Comparison of ENCODE assay signal across 11 cellular contexts in genomic region chrX:10176121-10177003, GRCh38. TPM values are rescaled to one million over a fixed set of nuclear protein-coding genes. Genes with fewer than 3 reads are reported as not detected.
DNase-seq lines count a peak whose midpoint lies in the region; FAIRE-seq and TF ChIP-seq lines count a peak whose summit lies in the region.
"Had no signal": no experiment of that assay in that cellular context is flagged by ENCODE, and none has a peak within 500 bp of the region (broad histone marks: within the 10 kb centered on the region; RNA-seq: fewer than 3 reads in every experiment).

No MANE protein-coding gene starts in this region.

- TF ChIP-seq CTCF in D721Med (IDR thresholded peaks at IDR 0.05; ENCODE audit: insufficient read depth, missing control alignments) (no peak), brain (conservative IDR thresholded peaks at IDR 0.05) (no peak), nephron progenitor cell (IDR thresholded peaks at IDR 0.05) (no peak), progenitor cell of endocrine pancreas (IDR thresholded peaks at IDR 0.05; ENCODE audit: unreplicated experiment) (no peak)

- no peaks in the 10 kb centered on the region for H3K27me3 Mint-ChIP-seq in brain
- H3K27me3 Mint-ChIP-seq in nephron progenitor cell (ENCODE audit: low read depth, poor library complexity) = no peaks in the 10 kb centered on the region
- H3K27me3 Mint-ChIP-seq in progenitor cell of endocrine pancreas = no peaks in the 10 kb centered on the region

- H3K36me3 Mint-ChIP-seq in brain (peaks cover 18% of the 10 kb centered on the region), nephron progenitor cell (ENCODE audit: low read depth) (peaks cover 10% of the 10 kb centered on the region), progenitor cell of endocrine pancreas (ENCODE audit: insufficient read depth) (peaks cover 9% of the 10 kb centered on the region)
- H3K36me3 Mint-ChIP-seq: CD8-positive, alpha-beta T cell; T-cell had no signal

- H3K27ac Mint-ChIP-seq in brain = peak overlapping the region in 3 of 5 experiments; percentile 79 to 91 (median 89)
- H3K27ac Mint-ChIP-seq in nephron progenitor cell = peak overlapping the region; percentile 83
- no peak overlapping the region for H3K27ac Mint-ChIP-seq in progenitor cell of endocrine pancreas
- H3K27ac Mint-ChIP-seq: CD8-positive, alpha-beta T cell; T-cell had no signal

- H3K4me1 Mint-ChIP-seq in brain (peaks cover 70% of the 10 kb centered on the region), nephron progenitor cell (peaks cover 48% of the 10 kb centered on the region), progenitor cell of endocrine pancreas (ENCODE audit: low read depth) (peaks cover 2% of the 10 kb centered on the region)
- H3K4me1 Mint-ChIP-seq: T-cell had no signal

- DNase-seq in D721Med (ENCODE audit: insufficient read length, low spot score) (peak; percentile 38), KBM-7 (peak; percentile 94), nephron progenitor cell (no peak), progenitor cell of endocrine pancreas (ENCODE audit: low spot score, unreplicated experiment) (no peak), GOT3 (lab: John Stamatoyannopoulos, UW) (no peak), NCI-H526 treated with DMSO at 0.1 percent for 48 hours (lab: John Stamatoyannopoulos, UW) (no peak), DMS114 treated with DMSO at 0.1 percent for 48 hours (lab: John Stamatoyannopoulos, UW; ENCODE audit: unreplicated experiment) (no peak)
- DNase-seq: CD8-positive, alpha-beta T cell; T-cell had no signal

- H3K9me3 Mint-ChIP-seq in brain = peaks cover 0 to 3% (median 0%) of the 10 kb centered on the region in 5 experiments
- H3K9me3 Mint-ChIP-seq in nephron progenitor cell = peaks cover 53% of the 10 kb centered on the region
- peaks cover 17% of the 10 kb centered on the region for H3K9me3 Mint-ChIP-seq in progenitor cell of endocrine pancreas (ENCODE audit: low read depth)
- H3K9me3 Mint-ChIP-seq: CD8-positive, alpha-beta T cell; T-cell had no signal

- H3K4me3 Mint-ChIP-seq in brain = peak overlapping the region in 1 of 5 experiments; percentile 2
- H3K4me3 Mint-ChIP-seq in nephron progenitor cell = no peak overlapping the region
- H3K4me3 Mint-ChIP-seq in progenitor cell of endocrine pancreas (ENCODE audit: low read depth) = no peak overlapping the region
- H3K4me3 Mint-ChIP-seq: CD8-positive, alpha-beta T cell; T-cell had no signal

- peak; percentile 97 for FAIRE-seq in D721Med (lab: Jason Lieb, UNC)
- FAIRE-seq: colon had no signal

- in situ Hi-C loops in KBM-7 (cut with MboI; ENCODE audit: low pct_unique_long_range_greater_than_20kb, low sequenced_read_pairs) = loop anchor here (25.0 kb wide), 2 partner anchors 436 to 961 kb away; partner anchors contain the start of gene MID1

RNA-seq across cellular contexts. Expression of gene CLCN4, which starts 19.6 kb away (rescaled TPM):
- polyA plus RNA-seq in brain (ENCODE audit: insufficient read depth, low read depth, low replicate concordance) = 22.2 TPM
- total RNA-seq in progenitor cell of endocrine pancreas = 14.1 and 15.2 TPM in 2 replicates

Comparison
In these comparisons a context has a peak if more than half of its experiments do, and no peak if none do; other contexts are left out.
1. DNase-seq: peak in D721Med (single experiment) and KBM-7 (single experiment); none in nephron progenitor cell (single experiment), progenitor cell of endocrine pancreas (single experiment), GOT3 (single experiment), NCI-H526 treated with DMSO at 0.1 percent for 48 hours (single experiment) and DMS114 treated with DMSO at 0.1 percent for 48 hours (single experiment).